ENCODE assay signal across 10 cellular contexts in genomic region chr7:44768663-44769361, GRCh38. TPM values are rescaled to one million over a fixed set of nuclear protein-coding genes. Genes with fewer than 3 reads are reported as not detected.
DNase-seq lines count a peak whose midpoint lies in the region; ATAC-seq and TF ChIP-seq lines count a peak whose summit lies in the region.
"Had no signal": no experiment of that assay in that cellular context is flagged by ENCODE, and none has a peak within 500 bp of the region (broad histone marks: within the 10 kb centered on the region; RNA-seq: fewer than 3 reads in every experiment).

No MANE protein-coding gene starts in this region.

- 60% methylated on average over 6 of the region's 9 CpGs; no CpG with 5 or more reads in 1 of the 2 experiments for WGBS in IMR-90 (ENCODE audit: extremely low coverage in 2 of 2, insufficient read length in 1 of 2), 2 experiments

- H3K4me3 ChIP-seq in IMR-90 (ENCODE audit: insufficient read depth, low read depth, low read length) (no peak overlapping the region), dorsolateral prefrontal cortex (peak overlapping the region in 14 of 59 donors; percentile 0 to 42 (median 15))

- H3K4me1 ChIP-seq in IMR-90 (ENCODE audit: control insufficient read depth, insufficient read depth, low read length): peaks cover 33% of the 10 kb centered on the region

- H2BK5ac ChIP-seq in IMR-90 (ENCODE audit: low read depth, low read length, poor library complexity, severe bottlenecking): peak overlapping the region; percentile 73

- H3K4me3 Mint-ChIP-seq in nephron progenitor cell: peak overlapping the region; percentile 63

- H2BK15ac ChIP-seq in IMR-90 (ENCODE audit: low read depth, low read length): no peak overlapping the region

- in situ Hi-C loops in IMR-90 (cut with MboI; ENCODE audit: low sequenced_read_pairs): no loop called here

- H2AK5ac ChIP-seq in IMR-90 (ENCODE audit: low read depth, low read length): peak overlapping the region; percentile 84

- peaks cover 0 to 9% of the 10 kb centered on the region in 2 experiments; a peak in 2 of 4 replicates for H3K79me1 ChIP-seq in IMR-90 (ENCODE audit: low read depth in 1 of 2, low read length in 2 of 2)

- TF ChIP-seq POLR2A in IMR-90 (IDR thresholded peaks at IDR 0.05; ENCODE audit: low read depth, low read length): no peak

- H3K9me3 ChIP-seq in IMR-90 (ENCODE audit: control insufficient read depth, insufficient read depth, low read length): no peaks in the 10 kb centered on the region

- H3K56ac ChIP-seq in IMR-90 (ENCODE audit: extremely low read depth, insufficient read depth, low read length): no peak overlapping the region

- H3K4ac ChIP-seq in IMR-90 (ENCODE audit: low read depth, low read length): peak overlapping the region; percentile 81

- H3K36me3 Mint-ChIP-seq in nephron progenitor cell (ENCODE audit: low read depth): peaks cover 34% of the 10 kb centered on the region

- H2AK9ac ChIP-seq in IMR-90 (replicated peaks; ENCODE audit: low read depth, low read length, poor library complexity): peak overlapping the region; percentile 73

- H3K36me3 ChIP-seq in IMR-90 (ENCODE audit: control insufficient read depth, insufficient read depth, low read length): peaks cover 39% of the 10 kb centered on the region

- H4K5ac ChIP-seq in IMR-90 (ENCODE audit: low read depth, low read length): peak overlapping the region; percentile 37

- no peak for TF ChIP-seq CTCF in IMR-90 (conservative IDR thresholded peaks at IDR 0.05; ENCODE audit: low read depth, low read length)
- TF ChIP-seq CTCF in dorsolateral prefrontal cortex (IDR thresholded peaks at IDR 0.05 in 54 of 56, conservative IDR thresholded peaks at IDR 0.05 in 2 of 56; ENCODE audit: low read depth in 1 of 56, partially characterized antibody in 56 of 56): no peak
- TF ChIP-seq CTCF in nephron progenitor cell (IDR thresholded peaks at IDR 0.05): no peak

- H3K27ac ChIP-seq in IMR-90 (ENCODE audit: insufficient read depth, low read length) (peak overlapping the region; percentile 83; the same call in 1 of the 2 replicates), dorsolateral prefrontal cortex (peak overlapping the region; percentile 78 to 99 (median 95))

- H4K91ac ChIP-seq in IMR-90 (ENCODE audit: insufficient read depth, low read depth, low read length): peak overlapping the region; percentile 56

- peak overlapping the region; percentile 93 for H3K27ac Mint-ChIP-seq in nephron progenitor cell

- H4K20me1 ChIP-seq in IMR-90 (ENCODE audit: insufficient read depth, low read length): peaks cover 6% of the 10 kb centered on the region

- H3K9me3 Mint-ChIP-seq in nephron progenitor cell: no peaks in the 10 kb centered on the region

- dilution Hi-C loops in IMR-90 (cut with HindIII; ENCODE audit: low sequenced_read_pairs, unreplicated experiment): no loop called here

- intact Hi-C loops in IMR-90 (cut with micrococcal nuclease): loop anchor here (2.0 kb wide), 1 partner anchor 28 kb away; the partner anchor contains the start of gene PPIA
- intact Hi-C loops in dorsolateral prefrontal cortex (cut with DNase I): loop anchor here (2.0 to 10.0 kb wide), 2 partner anchors 28 to 156 kb away; partner anchors contain the start of gene PPIA (in 2 of the 2)

- H3K9me1 ChIP-seq in IMR-90 (ENCODE audit: insufficient read depth, low read length): peaks cover 23% of the 10 kb centered on the region

- peak; percentile 5 for DNase-seq in AG08396 (ENCODE audit: low spot score)
- no peak for DNase-seq in IMR-90
- DNase-seq in dorsolateral prefrontal cortex: peak in 5 of 10 donors; percentile 33 to 61 (median 45)
- no peak for DNase-seq in nephron progenitor cell
- DNase-seq in NCI-H774 (lab: John Stamatoyannopoulos, UW): no peak
- no peak for DNase-seq in activated gamma-delta T cell treated with Interleukin-2 at 50 U/mL for 16 hours
- no peak for DNase-seq in COR-L47 (lab: John Stamatoyannopoulos, UW)
- DNase-seq: cerebellar nuclear complex, DMS79 had no signal

- H3K18ac ChIP-seq in IMR-90 (ENCODE audit: low read depth, low read length): peak overlapping the region; percentile 44; the same call in 1 of the 2 replicates

- peaks cover 8% of the 10 kb centered on the region for H3K27me3 Mint-ChIP-seq in nephron progenitor cell (ENCODE audit: low read depth, poor library complexity)

- H2AFZ ChIP-seq in IMR-90 (replicated peaks; ENCODE audit: low read length, poor library complexity): peak overlapping the region; percentile 25

- POLR2A ChIA-PET in IMR-90 (lab: Charles Lee; ENCODE audit: unreplicated experiment): no interaction called here

- peak overlapping the region in 1 of 2 experiments; percentile 63; a peak in 2 of 4 replicates for H4K8ac ChIP-seq in IMR-90 (ENCODE audit: low read depth in 2 of 2, low read length in 2 of 2)

- BruUV-seq in IMR-90 (replicated peaks; lab: Mats Ljungman, UMichigan): no TSS peak

- H3K4me1 Mint-ChIP-seq in nephron progenitor cell: peaks cover 46% of the 10 kb centered on the region

- ATAC-seq in IMR-90 (ENCODE audit: low read depth) (no peak), esophagus mucosa (no peak)

- CTCF ChIA-PET in IMR-90 (lab: Yijun Ruan, JAX): interaction anchor here (0.9 to 1.1 kb wide), 2 partner anchors 18 to 23 kb away, joined by 3 to 4 read pairs; no protein-coding TSS in a partner anchor

- peak overlapping the region; percentile 48; the same call in 1 of the 2 replicates for H3K4me2 ChIP-seq in IMR-90 (ENCODE audit: low read depth, low read length)

- H3K14ac ChIP-seq in IMR-90 (replicated peaks; ENCODE audit: low read depth, low read length): peak overlapping the region; percentile 48

- no peaks in the 10 kb centered on the region for H3K27me3 ChIP-seq in IMR-90 (ENCODE audit: control insufficient read depth, insufficient read depth, low read length)
- no peaks in the 10 kb centered on the region for H3K27me3 ChIP-seq in dorsolateral prefrontal cortex

- TF ChIP-seq RAD21 in IMR-90 (IDR thresholded peaks at IDR 0.05; ENCODE audit: low read length): no peak

- H3K23ac ChIP-seq in IMR-90 (ENCODE audit: low read depth, low read length): peak overlapping the region; percentile 50; the same call in 1 of the 2 replicates

- peak overlapping the region; percentile 13; the same call in 1 of the 2 replicates for H3K9ac ChIP-seq in IMR-90 (ENCODE audit: low read depth, low read length)

- H2BK20ac ChIP-seq in IMR-90 (ENCODE audit: low read depth, low read length): peak overlapping the region; percentile 17; the same call in 1 of the 2 replicates

- H2BK120ac ChIP-seq in IMR-90 (ENCODE audit: low read depth, low read length): peak overlapping the region; percentile 64

TF ChIP-seq in IMR-90, 13 proteins besides CTCF, POLR2A, EP300 and RAD21:
- no peak for TF ChIP-seq MAFK (IDR thresholded peaks at IDR 0.05; ENCODE audit: low read depth, low read length)
- TF ChIP-seq RCOR1 (IDR thresholded peaks at IDR 0.05; ENCODE audit: insufficient replicate concordance, low read length): no peak
- TF ChIP-seq SMC3 (IDR thresholded peaks at IDR 0.05; ENCODE audit: low read depth, low read length): no peak
- TF ChIP-seq RFX5 (IDR thresholded peaks at IDR 0.05; ENCODE audit: low read depth, low read length): no peak
TF ChIP-seq in IMR-90: peak in this region for 0.

RNA-seq across cellular contexts. Expression of gene ZMIZ2, which starts 20.2 kb away (rescaled TPM):
- total RNA-seq in IMR-90 (2012; rRNA removed) (2.8 and 3.0 TPM in 2 replicates), dorsolateral prefrontal cortex (100 to 1,000 TPM; 106 to 231 (median 160) TPM), esophagus mucosa (34.0 TPM)
- polyA plus RNA-seq in IMR-90 (2012; rRNA removed): 22.9 and 24.0 TPM in 2 replicates
- polyA plus RNA-seq in IMR-90 (2012; cell fraction: cytosol; rRNA removed): 6.2 and 11.7 TPM in 2 replicates
- 98.7 and 169 TPM in 2 replicates for polyA plus RNA-seq in IMR-90 (2012; cell fraction: nucleus; rRNA removed; ENCODE audit: low replicate concordance)

RNA-seq across cellular contexts. Expression of gene PPIA, which starts 27.7 kb away (rescaled TPM):
- total RNA-seq in IMR-90 (2012; rRNA removed) (3,396 and 3,430 TPM in 2 replicates), dorsolateral prefrontal cortex (1,000 to 10,000 TPM in 90 of 120 experiments, 100 to 1,000 TPM in 30; 527 to 1,424 (median 1,151) TPM), esophagus mucosa (2,087 TPM)
- polyA plus RNA-seq in IMR-90 (2012; rRNA removed): 4,788 and 4,883 TPM in 2 replicates
- 3,102 and 3,821 TPM in 2 replicates for polyA plus RNA-seq in IMR-90 (2012; cell fraction: cytosol; rRNA removed)
- 630 and 1,845 TPM in 2 replicates for polyA plus RNA-seq in IMR-90 (2012; cell fraction: nucleus; rRNA removed; ENCODE audit: low replicate concordance)
